Comparison of ENCODE assay signal across 21 cellular contexts in genomic region chrX:1264556-1264955, GRCh38. TPM values are rescaled to one million over a fixed set of nuclear protein-coding genes. Genes with fewer than 3 reads are reported as not detected.
"Had no signal": no experiment of that assay in that cellular context is flagged by ENCODE, and none has a peak within 500 bp of the region (broad histone marks: within the 10 kb centered on the region; RNA-seq: fewer than 3 reads in every experiment).

No MANE protein-coding gene starts in this region.

- H3K9me3 ChIP-seq: breast epithelium, heart left ventricle had no signal

- H3K4me1 ChIP-seq: breast epithelium, heart left ventricle, tibial nerve had no signal

- H3K27me3 ChIP-seq: breast epithelium, heart left ventricle, neural progenitor cell, tibial nerve had no signal

- H3K4me3 ChIP-seq: breast epithelium, heart left ventricle, neural progenitor cell, tibial nerve had no signal

- H3K27ac ChIP-seq: breast epithelium, heart left ventricle, neural progenitor cell, tibial nerve had no signal

- ATAC-seq: activated CD8-positive, alpha-beta T cell treated with anti-CD3 and anti-CD28 coated beads for 36 hours; activated naive CD4-positive, alpha-beta T cell treated with anti-CD3 and anti-CD28 coated beads, Interleukin-2, amount 50 U/mL, for 72 hours; activated T-cell treated with anti-CD3 and anti-CD28 coated beads, Interleukin-2, amount 50 U/mL, for 4 hours; activated T-helper 17 cell treated with anti-CD3 and anti-CD28 coated beads, Interleukin-2, amount 50 U/mL, for 72 hours; esophagus mucosa; heart left ventricle; natural killer cell; right cardiac atrium had no signal

- DNase-seq: activated B cell treated with CpG ODN at 0.5 μM for 24 hours; activated CD4-positive, alpha-beta T cell treated with anti-CD3 and anti-CD28 coated beads, Interleukin-2, amount 50 U/mL, for 1 hour; activated CD8-positive, alpha-beta T cell treated with anti-CD3 and anti-CD28 coated beads for 36 hours; activated T-cell treated with anti-CD3 and anti-CD28 coated beads, Interleukin-2, amount 50 U/mL, for 4 hours; central memory CD4-positive, alpha-beta T cell; endodermal cell; heart left ventricle; hypothalamus; immature natural killer cell; natural killer cell; occipital lobe; right cardiac atrium; stimulated activated CD4-positive, alpha-beta T cell treated with anti-CD3 and anti-CD28 coated beads, Interleukin-2, amount 100 ng/mL, for 48 hours; stimulated activated naive CD4-positive, alpha-beta T cell treated with Interleukin-2 at 50 U/mL for 16 hours; T1000 had no signal

- H3K36me3 ChIP-seq: breast epithelium, heart left ventricle, neural progenitor cell, tibial nerve had no signal

RNA-seq across cellular contexts. Expression of gene CSF2RA, which starts 4.1 kb away (rescaled TPM):
- total RNA-seq: activated B cell treated with CpG ODN at 0.5 μM for 24 hours; activated CD8-positive, alpha-beta T cell treated with anti-CD3 and anti-CD28 coated beads for 36 hours had no signal

RNA-seq across cellular contexts. Expression of gene CRLF2, which starts 52.1 kb away (rescaled TPM):
- total RNA-seq: activated B cell treated with CpG ODN at 0.5 μM for 24 hours, endodermal cell, esophagus mucosa, occipital lobe, right cardiac atrium had no signal
